ENCODE assay signal across 15 cellular contexts in the genomic region with DNA sequence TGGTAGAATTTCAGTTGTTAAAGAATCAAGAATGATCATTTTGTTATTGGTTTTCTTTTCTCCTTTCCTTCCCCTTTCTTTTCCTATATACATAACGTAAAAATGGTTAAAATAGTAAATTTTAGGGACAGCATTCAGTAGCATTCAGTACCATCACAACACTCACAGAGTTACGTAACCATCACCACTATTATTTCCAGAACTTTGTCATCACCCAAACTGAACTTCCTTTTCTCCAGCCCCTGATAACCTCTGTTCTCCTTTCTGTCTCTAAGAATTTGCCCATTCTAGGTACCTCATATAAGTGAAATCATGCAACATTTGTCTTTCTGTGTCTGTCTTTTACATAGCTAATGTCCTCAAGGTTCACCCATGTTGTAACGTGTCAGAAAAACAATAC.
DNase-seq lines count a peak whose midpoint lies in the region; ATAC-seq, FAIRE-seq and TF ChIP-seq lines count a peak whose summit lies in the region.
"Had no signal": no experiment of that assay in that cellular context is flagged by ENCODE, and none has a peak within 500 bp of the region (broad histone marks: within the 10 kb centered on the region; RNA-seq: fewer than 3 reads in every experiment).

No MANE protein-coding gene starts in this region.

- H3K27me3 ChIP-seq in GM12878 (replicated peaks in 1 of 2; ENCODE audit: control insufficient read depth in 2 of 2, insufficient read depth in 2 of 2, low read length in 1 of 2) (no peaks in the 10 kb centered on the region), mononuclear cell (ENCODE audit: insufficient read depth, low read length) (no peaks in the 10 kb centered on the region), upper lobe of right lung (no peaks in the 10 kb centered on the region)

- CTCF ChIA-PET in GM12878 (lab: Yijun Ruan, JAX) = interaction anchor here (0.6 to 1.4 kb wide), 2 partner anchors 11 to 130 kb away, joined by 3 to 4 read pairs; no protein-coding TSS in a partner anchor

- H3K27ac ChIP-seq in GM12878 (ENCODE audit: control insufficient read depth, insufficient read depth) (no peak overlapping the region), upper lobe of right lung (peak overlapping the region; percentile 88)

- H3K36me3 ChIP-seq in GM12878 (ENCODE audit: control insufficient read depth in 2 of 2, insufficient read depth in 2 of 2, low read length in 1 of 2) (peaks cover 0 to 7% of the 10 kb centered on the region in 2 experiments; a peak in 1 of 4 replicates), upper lobe of right lung (no peaks in the 10 kb centered on the region)

- intact Hi-C loops in GM12878 (cut with micrococcal nuclease; ENCODE audit: unreplicated experiment) = no loop called here
- intact Hi-C loops in upper lobe of right lung (cut with DNase I) = no loop called here

- H3K79me2 ChIP-seq in GM12878 (ENCODE audit: control insufficient read depth, insufficient read depth, low read length) = 0 out of 2 replicates have a peak, but pooled peaks cover 1% of the 10 kb centered on the region

- RAD21 ChIA-PET in GM12878 (lab: Charles Lee; ENCODE audit: unreplicated experiment) = interaction anchor here (0.9 kb wide), 1 partner anchor 10 kb away, joined by 3 read pairs; no protein-coding TSS in a partner anchor

- TF ChIP-seq CTCF in GM12878 (IDR thresholded peaks at IDR 0.05 in 2 of 3, conservative IDR thresholded peaks at IDR 0.05 in 1 of 3; ENCODE audit: control insufficient read depth in 2 of 3, extremely low read depth in 1 of 3, insufficient read depth in 1 of 3, low read depth in 3 of 3, low read length in 3 of 3) = no peak
- TF ChIP-seq CTCF in upper lobe of right lung (IDR thresholded peaks at IDR 0.05) = no peak
- no peak for TF ChIP-seq CTCF in D721Med (IDR thresholded peaks at IDR 0.05; ENCODE audit: insufficient read depth, missing control alignments)

- POLR2A ChIA-PET in GM12878 (lab: Charles Lee) = no interaction called here

- in situ Hi-C loops in GM12878 (cut with MboI) = no loop called here

- H2AFZ ChIP-seq in GM12878 (ENCODE audit: control insufficient read depth, low read depth, low read length) = no peak overlapping the region

- no peak for TF ChIP-seq RAD21 in GM12878 (IDR thresholded peaks at IDR 0.05; ENCODE audit: insufficient read depth, low read depth, low read length)

- DNase-seq in NOMO-1 treated with DMSO at 0.1 percent for 48 hours (lab: John Stamatoyannopoulos, UW; ENCODE audit: unreplicated experiment) (peak; percentile 88), GM12878 (ENCODE audit: low read depth, low spot score) (no peak), upper lobe of right lung (no peak), HUDEP-2 (lab: John Stamatoyannopoulos, UW; ENCODE audit: unreplicated experiment in 76 of 76) (no peak), urothelium cell line (ENCODE audit: low spot score) (no peak), D721Med (ENCODE audit: insufficient read length, low spot score) (no peak)
- DNase-seq: activated CD4-positive, CD25-positive, alpha-beta regulatory T cell; central memory CD4-positive, alpha-beta T cell; DMS153; KG1; NCI-H2107; stimulated activated naive CD4-positive, alpha-beta T cell had no signal

- H3K9me3 ChIP-seq in GM12878 (replicated peaks; ENCODE audit: control insufficient read depth, insufficient read depth, low read length) (no peaks in the 10 kb centered on the region), mononuclear cell (ENCODE audit: low read depth, low read length) (no peaks in the 10 kb centered on the region), upper lobe of right lung (no peaks in the 10 kb centered on the region)

- WGBS in GM12878 (ENCODE audit: insufficient coverage, insufficient replicate concordance, low lambda C conversion rate, missing lambda C conversion rate) = 61% methylated on average over 3 of the region's 3 CpGs

- TF ChIP-seq POLR2A in GM12878 (IDR thresholded peaks at IDR 0.05; ENCODE audit: low read depth, low read length) = no peak

- TF ChIP-seq EP300 in GM12878 (IDR thresholded peaks at IDR 0.05; ENCODE audit: borderline replicate concordance in 1 of 2, control insufficient read depth in 1 of 2, low read depth in 2 of 2, low read length in 2 of 2) = no peak

- H3K4me3 ChIP-seq in GM12878 (no peak overlapping the region), mononuclear cell (ENCODE audit: low read length) (peak overlapping the region; percentile 45), upper lobe of right lung (peak overlapping the region; percentile 37)

- H3K9ac ChIP-seq in GM12878 (ENCODE audit: control insufficient read depth, insufficient read depth, low read length) = no peak overlapping the region

- SMC1A ChIA-PET in GM12878 (lab: Charles Lee; ENCODE audit: uncharacterized antibody, unreplicated experiment) = interaction anchor here (1.3 to 1.7 kb wide), 3 partner anchors 9 to 13 kb away, joined by 4 to 5 read pairs (median 5); no protein-coding TSS in a partner anchor

- peaks cover 2% of the 10 kb centered on the region; the same call in 1 of the 2 replicates for H4K20me1 ChIP-seq in GM12878 (ENCODE audit: control insufficient read depth, insufficient read depth)

- FAIRE-seq in GM12878 (lab: Jason Lieb, UNC) = no peak
- FAIRE-seq in urothelium cell line (lab: Jason Lieb, UNC) = no peak
- no peak for FAIRE-seq in D721Med (lab: Jason Lieb, UNC)
- FAIRE-seq: GM12891, H54 had no signal

- peaks cover 23% of the 10 kb centered on the region for H3K4me1 ChIP-seq in GM12878 (ENCODE audit: control insufficient read depth, insufficient read depth, low read length)
- peaks cover 65% of the 10 kb centered on the region for H3K4me1 ChIP-seq in mononuclear cell (ENCODE audit: insufficient read depth, low read length)
- peaks cover 65% of the 10 kb centered on the region for H3K4me1 ChIP-seq in upper lobe of right lung

- H3K4me2 ChIP-seq in GM12878 (ENCODE audit: control insufficient read depth, insufficient read depth) = no peak overlapping the region

- ATAC-seq in GM12878 (no peak), upper lobe of right lung (peak; percentile 46)

- TSS peak; percentile 14 for BruUV-seq in GM12878 (replicated peaks; lab: Mats Ljungman, UMichigan)

TF ChIP-seq in GM12878, 131 proteins besides CTCF, POLR2A, EP300 and RAD21 (continues in another document):
- TF ChIP-seq, protein P1, sequence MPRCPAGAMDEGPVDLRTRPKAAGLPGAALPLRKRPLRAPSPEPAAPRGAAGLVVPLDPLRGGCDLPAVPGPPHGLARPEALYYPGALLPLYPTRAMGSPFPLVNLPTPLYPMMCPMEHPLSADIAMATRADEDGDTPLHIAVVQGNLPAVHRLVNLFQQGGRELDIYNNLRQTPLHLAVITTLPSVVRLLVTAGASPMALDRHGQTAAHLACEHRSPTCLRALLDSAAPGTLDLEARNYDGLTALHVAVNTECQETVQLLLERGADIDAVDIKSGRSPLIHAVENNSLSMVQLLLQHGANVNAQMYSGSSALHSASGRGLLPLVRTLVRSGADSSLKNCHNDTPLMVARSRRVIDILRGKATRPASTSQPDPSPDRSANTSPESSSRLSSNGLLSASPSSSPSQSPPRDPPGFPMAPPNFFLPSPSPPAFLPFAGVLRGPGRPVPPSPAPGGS (IDR thresholded peaks at IDR 0.05; ENCODE audit: borderline replicate concordance, insufficient read depth, low read depth, low read length, poor library complexity, severe bottlenecking) = no peak
- TF ChIP-seq, protein P2, sequence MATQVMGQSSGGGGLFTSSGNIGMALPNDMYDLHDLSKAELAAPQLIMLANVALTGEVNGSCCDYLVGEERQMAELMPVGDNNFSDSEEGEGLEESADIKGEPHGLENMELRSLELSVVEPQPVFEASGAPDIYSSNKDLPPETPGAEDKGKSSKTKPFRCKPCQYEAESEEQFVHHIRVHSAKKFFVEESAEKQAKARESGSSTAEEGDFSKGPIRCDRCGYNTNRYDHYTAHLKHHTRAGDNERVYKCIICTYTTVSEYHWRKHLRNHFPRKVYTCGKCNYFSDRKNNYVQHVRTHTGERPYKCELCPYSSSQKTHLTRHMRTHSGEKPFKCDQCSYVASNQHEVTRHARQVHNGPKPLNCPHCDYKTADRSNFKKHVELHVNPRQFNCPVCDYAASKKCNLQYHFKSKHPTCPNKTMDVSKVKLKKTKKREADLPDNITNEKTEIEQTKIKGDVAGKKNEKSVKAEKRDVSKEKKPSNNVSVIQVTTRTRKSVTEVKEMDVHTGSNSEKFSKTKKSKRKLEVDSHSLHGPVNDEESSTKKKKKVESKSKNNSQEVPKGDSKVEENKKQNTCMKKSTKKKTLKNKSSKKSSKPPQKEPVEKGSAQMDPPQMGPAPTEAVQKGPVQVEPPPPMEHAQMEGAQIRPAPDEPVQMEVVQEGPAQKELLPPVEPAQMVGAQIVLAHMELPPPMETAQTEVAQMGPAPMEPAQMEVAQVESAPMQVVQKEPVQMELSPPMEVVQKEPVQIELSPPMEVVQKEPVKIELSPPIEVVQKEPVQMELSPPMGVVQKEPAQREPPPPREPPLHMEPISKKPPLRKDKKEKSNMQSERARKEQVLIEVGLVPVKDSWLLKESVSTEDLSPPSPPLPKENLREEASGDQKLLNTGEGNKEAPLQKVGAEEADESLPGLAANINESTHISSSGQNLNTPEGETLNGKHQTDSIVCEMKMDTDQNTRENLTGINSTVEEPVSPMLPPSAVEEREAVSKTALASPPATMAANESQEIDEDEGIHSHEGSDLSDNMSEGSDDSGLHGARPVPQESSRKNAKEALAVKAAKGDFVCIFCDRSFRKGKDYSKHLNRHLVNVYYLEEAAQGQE (IDR thresholded peaks at IDR 0.05; ENCODE audit: low read depth, low read length) = no peak
- TF ChIP-seq TCF12 (IDR thresholded peaks at IDR 0.05; ENCODE audit: low read depth, low read length) = no peak
- TF ChIP-seq PML (IDR thresholded peaks at IDR 0.05; ENCODE audit: low read length) = no peak
- TF ChIP-seq POU2F2 (IDR thresholded peaks at IDR 0.05; ENCODE audit: borderline replicate concordance, low read depth, low read length) = no peak
- TF ChIP-seq E2F8 (IDR thresholded peaks at IDR 0.05; ENCODE audit: low read depth, partially characterized antibody) = no peak
